ENCODE assay signal across 1 cellular context in the genomic region with DNA sequence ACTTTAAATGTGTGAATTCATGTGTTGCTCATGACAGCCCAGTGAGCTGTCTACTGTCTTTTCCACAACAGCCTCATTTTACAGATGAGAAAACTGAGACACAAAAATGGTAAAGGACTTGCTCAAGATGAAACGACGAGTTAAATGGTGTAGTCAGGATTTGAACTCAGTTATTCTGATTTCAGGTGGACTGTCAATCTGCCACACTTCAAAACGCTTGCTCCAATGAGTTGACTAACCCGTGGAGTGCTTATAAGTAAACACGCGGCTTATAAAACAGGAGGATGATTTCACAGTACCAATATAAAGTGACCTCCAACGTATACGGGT.
TF ChIP-seq lines count a peak whose summit lies in the region.

No MANE protein-coding gene starts in this region.

TF ChIP-seq in HepG2, 621 proteins besides CTCF, POLR2A, EP300 and RAD21:
- TF ChIP-seq, protein P1, sequence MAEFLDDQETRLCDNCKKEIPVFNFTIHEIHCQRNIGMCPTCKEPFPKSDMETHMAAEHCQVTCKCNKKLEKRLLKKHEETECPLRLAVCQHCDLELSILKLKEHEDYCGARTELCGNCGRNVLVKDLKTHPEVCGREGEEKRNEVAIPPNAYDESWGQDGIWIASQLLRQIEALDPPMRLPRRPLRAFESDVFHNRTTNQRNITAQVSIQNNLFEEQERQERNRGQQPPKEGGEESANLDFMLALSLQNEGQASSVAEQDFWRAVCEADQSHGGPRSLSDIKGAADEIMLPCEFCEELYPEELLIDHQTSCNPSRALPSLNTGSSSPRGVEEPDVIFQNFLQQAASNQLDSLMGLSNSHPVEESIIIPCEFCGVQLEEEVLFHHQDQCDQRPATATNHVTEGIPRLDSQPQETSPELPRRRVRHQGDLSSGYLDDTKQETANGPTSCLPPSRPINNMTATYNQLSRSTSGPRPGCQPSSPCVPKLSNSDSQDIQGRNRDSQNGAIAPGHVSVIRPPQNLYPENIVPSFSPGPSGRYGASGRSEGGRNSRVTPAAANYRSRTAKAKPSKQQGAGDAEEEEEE (CRISPR knock-in tag; IDR thresholded peaks at IDR 0.05; ENCODE audit: borderline replicate concordance) = no peak
- 0 out of 2 replicates have a peak, but pooled peaks have one; percentile 9 for TF ChIP-seq ZSCAN29 (CRISPR knock-in tag; conservative IDR thresholded peaks at IDR 0.05)
- TF ChIP-seq TOPORS (CRISPR knock-in tag; IDR thresholded peaks at IDR 0.05) = peak; percentile 12; the same call in 1 of the 2 replicates
- no peak for TF ChIP-seq ZNF652 (CRISPR knock-in tag; IDR thresholded peaks at IDR 0.05; ENCODE audit: borderline replicate concordance, low read depth)
- TF ChIP-seq ZNF30 (CRISPR knock-in tag; IDR thresholded peaks at IDR 0.05) = 0 out of 2 replicates have a peak, but pooled peaks have one; percentile 8
- TF ChIP-seq MEIS2 (CRISPR knock-in tag; IDR thresholded peaks at IDR 0.05) = no peak
- peak; percentile 77 for TF ChIP-seq ZNF629 (CRISPR knock-in tag; conservative IDR thresholded peaks at IDR 0.05)
- peak; percentile 24; the same call in 1 of the 2 replicates for TF ChIP-seq REL (CRISPR knock-in tag; conservative IDR thresholded peaks at IDR 0.05)
- no peak for TF ChIP-seq ZNF577 (CRISPR knock-in tag; IDR thresholded peaks at IDR 0.05; ENCODE audit: borderline replicate concordance, low read depth)
